ENCODE assay signal across 25 cellular contexts in genomic region chr5:153400931-153401330, GRCh38.
DNase-seq lines count a peak whose midpoint lies in the region; ATAC-seq and TF ChIP-seq lines count a peak whose summit lies in the region.
"Had no signal": no experiment of that assay in that cellular context is flagged by ENCODE, and none has a peak within 500 bp of the region (broad histone marks: within the 10 kb centered on the region; RNA-seq: fewer than 3 reads in every experiment).

No MANE protein-coding gene starts in this region.

- H3K4me1 ChIP-seq in SJCRH30 (peaks cover 6% of the 10 kb centered on the region), osteoblast (ENCODE audit: insufficient read depth, low read length) (peaks cover 3% of the 10 kb centered on the region)
- H3K4me1 ChIP-seq: left ventricle myocardium inferior, suprapubic skin had no signal

- H3K36me3 ChIP-seq in SJCRH30: no peaks in the 10 kb centered on the region
- H3K36me3 ChIP-seq in osteoblast (ENCODE audit: insufficient read depth, low read length): no peaks in the 10 kb centered on the region
- H3K36me3 ChIP-seq: left ventricle myocardium inferior, suprapubic skin had no signal

- no peak overlapping the region for H3K27ac ChIP-seq in SJCRH30
- no peak overlapping the region for H3K27ac ChIP-seq in osteoblast (ENCODE audit: low read depth, low read length)
- H3K27ac ChIP-seq: hepatocyte, left ventricle myocardium inferior, suprapubic skin had no signal

- no peaks in the 10 kb centered on the region for H3K79me2 ChIP-seq in osteoblast (ENCODE audit: insufficient read depth, low read length)
- H3K79me2 ChIP-seq: hepatocyte had no signal

- H3K9me3 ChIP-seq in SJCRH30 (replicated peaks) (no peaks in the 10 kb centered on the region), osteoblast (ENCODE audit: low read depth, low read length) (no peaks in the 10 kb centered on the region)
- H3K9me3 ChIP-seq: left ventricle myocardium inferior, suprapubic skin had no signal

- H4K20me1 ChIP-seq in osteoblast (ENCODE audit: insufficient read depth, low read length): no peaks in the 10 kb centered on the region

- H3K27me3 ChIP-seq in SJCRH30 (no peaks in the 10 kb centered on the region), osteoblast (ENCODE audit: insufficient read depth, low read length) (no peaks in the 10 kb centered on the region)
- H3K27me3 ChIP-seq: hepatocyte, suprapubic skin had no signal

- ATAC-seq in HG03432 (IDR thresholded peaks at IDR 0.05; ENCODE audit: unreplicated experiment) (no peak), GM18867 (IDR thresholded peaks at IDR 0.05; ENCODE audit: unreplicated experiment) (no peak)
- ATAC-seq: activated CD8-positive, alpha-beta memory T cell treated with anti-CD3 and anti-CD28 coated beads, Interleukin-2, amount 10 ng/mL, durations not matched to agents 7 days and 5 days; activated naive CD4-positive, alpha-beta T cell treated with anti-CD3 and anti-CD28 coated beads, Interleukin-2, amount 50 U/mL, for 72 hours; K562; sciatic nerve had no signal

- H3K4me3 ChIP-seq in SJCRH30: no peak overlapping the region
- no peak overlapping the region for H3K4me3 ChIP-seq in osteoblast (ENCODE audit: insufficient read depth, low read length)
- H3K4me3 ChIP-seq: hepatocyte, K562, left ventricle myocardium inferior, suprapubic skin had no signal

- H3K4me2 ChIP-seq in osteoblast (ENCODE audit: insufficient read depth, low read length): no peak overlapping the region
- H3K4me2 ChIP-seq: hepatocyte had no signal

- peak; percentile 16 for DNase-seq in Ammon's horn (ENCODE audit: low spot score)
- peak; percentile 32 for DNase-seq in HS-5 (ENCODE audit: low read depth)
- DNase-seq in SJCRH30: peak; percentile 15 to 27
- DNase-seq in osteoblast (ENCODE audit: insufficient read length, low spot score, missing footprints): peak; percentile 45
- no peak for DNase-seq in stimulated activated naive CD4-positive, alpha-beta T cell treated with Interleukin-2 at 50 U/mL for 16 hours (lab: John Stamatoyannopoulos, UW)
- DNase-seq in HT-29 (ENCODE audit: low spot score): no peak
- DNase-seq: activated CD4-positive, alpha-beta T cell treated with anti-CD3 and anti-CD28 coated beads, Interleukin-2, amount 10 ng/mL, durations not matched to agents 7 days and 5 days; activated CD8-positive, alpha-beta memory T cell treated with anti-CD3 and anti-CD28 coated beads, Interleukin-2, amount 10 ng/mL, durations not matched to agents 7 days and 5 days; aorta; CD4-positive, alpha-beta memory T cell; central memory CD4-positive, alpha-beta T cell; foreskin melanocyte; GOT3; left ventricle myocardium inferior; nephron progenitor cell; OCI-M1; SIG-M5; T-helper 1 cell had no signal

- no peak for TF ChIP-seq CTCF in osteoblast (IDR thresholded peaks at IDR 0.05; ENCODE audit: extremely low read depth, low read depth, low read length)

- no peak overlapping the region for H2AFZ ChIP-seq in osteoblast (ENCODE audit: low read length)
- H2AFZ ChIP-seq: hepatocyte had no signal

Comparison
In these comparisons a context has a peak if more than half of its experiments do, and no peak if none do; other contexts are left out.
1. DNase-seq: peak in Ammon's horn (single experiment), HS-5 (single experiment), SJCRH30 (2 of 2) and osteoblast (single experiment); none in stimulated activated naive CD4-positive, alpha-beta T cell treated with Interleukin-2 at 50 U/mL for 16 hours (single experiment) and HT-29 (single experiment).